8 cellular contexts compared by ENCODE assay signal in genomic region chr1:109427171-109427467, GRCh38. TPM values are rescaled to one million over a fixed set of nuclear protein-coding genes. Genes with fewer than 3 reads are reported as not detected.
A peak's percentile ranks its signal among the peaks of the same experiment; 100 is the strongest.
DNase-seq lines count a peak whose midpoint lies in the region; ATAC-seq, FAIRE-seq and TF ChIP-seq lines count a peak whose summit lies in the region.

No MANE protein-coding gene starts in this region.

- intact Hi-C loops in heart left ventricle (cut with DNase I), result loop anchor here in 9 of 10 donors (5.0 kb wide), 5 partner anchors 40 to 105 kb away; partner anchors contain the start of genes ATXN7L2 (in 5 of the 9) and SYPL2 (in 1 of the 9)
- intact Hi-C loops in left ventricle myocardium superior (cut with micrococcal nuclease), result no loop called here
- intact Hi-C loops in K562 (cut with micrococcal nuclease), result no loop called here
- intact Hi-C loops in upper lobe of right lung (cut with DNase I), result no loop called here

- in situ Hi-C loops in K562 (cut with MboI), result no loop called here

- no peak for FAIRE-seq in K562 (lab: Jason Lieb, UNC)

- ATAC-seq in heart left ventricle, result no peak
- ATAC-seq in left ventricle myocardium superior, result no peak
- ATAC-seq in K562, result no peak
- no peak for ATAC-seq in lung (ENCODE audit: insufficient read depth, low FRiP score)
- ATAC-seq in upper lobe of right lung, result no peak
- ATAC-seq in HG02678 (IDR thresholded peaks at IDR 0.05; ENCODE audit: unreplicated experiment), result no peak

- no peak for DNase-seq in heart left ventricle
- DNase-seq in left ventricle myocardium superior, result no peak
- peak in 1 of 4 experiments; percentile 23 for DNase-seq in K562 (ENCODE audit: extremely low read depth in 1 of 4, low spot score in 3 of 4)
- DNase-seq in lung (ENCODE audit: low spot score), result no peak
- DNase-seq in upper lobe of right lung, result no peak
- DNase-seq in NCI-H526 (lab: John Stamatoyannopoulos, UW), result no peak
- DNase-seq in AG08395 (ENCODE audit: low spot score), result no peak

- peaks cover 0 to under 1% (median 0%) of the 10 kb centered on the region in 9 donors for H3K36me3 ChIP-seq in heart left ventricle
- H3K36me3 ChIP-seq in K562 (ENCODE audit: control insufficient read depth, insufficient read depth, low read length), result peaks cover 20% of the 10 kb centered on the region
- no peaks in the 10 kb centered on the region for H3K36me3 ChIP-seq in lung (ENCODE audit: control insufficient read depth in 2 of 2, insufficient read depth in 2 of 2, low read length in 2 of 2)
- peaks cover 1% of the 10 kb centered on the region for H3K36me3 ChIP-seq in upper lobe of right lung

- H3K27me3 ChIP-seq in heart left ventricle (no peaks in the 10 kb centered on the region), K562 (ENCODE audit: control insufficient read depth in 2 of 2, insufficient read depth in 2 of 2, low read length in 2 of 2) (no peaks in the 10 kb centered on the region), lung (ENCODE audit: control insufficient read depth, insufficient read depth) (no peaks in the 10 kb centered on the region), upper lobe of right lung (no peaks in the 10 kb centered on the region)

- TF ChIP-seq POLR2A in heart left ventricle (IDR thresholded peaks at IDR 0.05) (no peak), K562 (conservative IDR thresholded peaks at IDR 0.05) (no peak)

- H3K79me2 ChIP-seq in K562 (ENCODE audit: control insufficient read depth, insufficient read depth, low read length), result peaks cover 54% of the 10 kb centered on the region

- CTCF ChIA-PET in K562 (lab: Yijun Ruan, JAX; ENCODE audit: low intra/inter-chr PET ratio), result interaction anchor here (0.6 to 1.1 kb wide), 2 partner anchors 226 to 558 kb away, joined by 3 to 6 read pairs; partner anchors contain the start of gene AHCYL1

- H3K27ac ChIP-seq in heart left ventricle (peak overlapping the region; percentile 14 to 92 (median 83)), K562 (ENCODE audit: extremely low read depth, low read depth, low read length) (peak overlapping the region; percentile 87; the same call in 2 of the 3 replicates), lung (ENCODE audit: low read depth in 1 of 2, low read length in 1 of 2) (peak overlapping the region; percentile 89 to 92), upper lobe of right lung (peak overlapping the region; percentile 88)

- H3K9me1 ChIP-seq in K562 (ENCODE audit: control insufficient read depth, insufficient read depth, low read length), result no peaks in the 10 kb centered on the region

- BruUV-seq in K562 (replicated peaks; lab: Mats Ljungman, UMichigan), result no TSS peak

- H3K4me3 ChIP-seq in heart left ventricle, result peak overlapping the region; percentile 58 to 96 (median 91)
- peak overlapping the region; percentile 60 for H3K4me3 ChIP-seq in K562
- peak overlapping the region; percentile 40 for H3K4me3 ChIP-seq in lung
- H3K4me3 ChIP-seq in upper lobe of right lung, result peak overlapping the region; percentile 95

- peak overlapping the region; percentile 94 for H3K4me2 ChIP-seq in K562 (ENCODE audit: insufficient read depth, low read length)

- peak overlapping the region; percentile 80 for H2AFZ ChIP-seq in K562 (ENCODE audit: low read depth, low read length)

- POLR2A ChIA-PET in K562 (lab: Yijun Ruan, JAX), result interaction anchor here (0.6 to 1.3 kb wide), 4 partner anchors 9 to 890 kb away, joined by 3 to 5 read pairs (median 4); partner anchors contain the start of gene PSRC1

- no peak for TF ChIP-seq EP300 in K562 (IDR thresholded peaks at IDR 0.05; ENCODE audit: low read length)

- peak overlapping the region in 1 of 2 experiments; percentile 89; a peak in 2 of 4 replicates for H3K9ac ChIP-seq in K562 (ENCODE audit: insufficient read depth in 1 of 2, low read depth in 2 of 2, low read length in 2 of 2)

- TF ChIP-seq CTCF in heart left ventricle (IDR thresholded peaks at IDR 0.05) (no peak), K562 (IDR thresholded peaks at IDR 0.05 in 2 of 3, conservative IDR thresholded peaks at IDR 0.05 in 1 of 3; ENCODE audit: insufficient read depth in 2 of 3, low read depth in 1 of 3, low read length in 3 of 3) (no peak), lung (IDR thresholded peaks at IDR 0.05; ENCODE audit: control extremely low read depth, extremely low read depth) (no peak), upper lobe of right lung (IDR thresholded peaks at IDR 0.05) (no peak)

- 8 to 14% (median 13%) methylated on average over 7 of the region's 7 CpGs for WGBS in heart left ventricle, 4 donors
- WGBS in K562 (ENCODE audit: insufficient coverage, low coverage, missing lambda C conversion rate), result 3% methylated on average over 7 of the region's 7 CpGs
- 12 to 13% methylated on average over 7 of the region's 7 CpGs for WGBS in lung, 2 donors

- H3K9me3 ChIP-seq in heart left ventricle (no peaks in the 10 kb centered on the region), K562 (replicated peaks; ENCODE audit: control insufficient read depth, insufficient read depth, low read depth, low read length) (no peaks in the 10 kb centered on the region), lung (ENCODE audit: control insufficient read depth in 2 of 2, insufficient read depth in 1 of 2, low read length in 1 of 2) (no peaks in the 10 kb centered on the region), upper lobe of right lung (no peaks in the 10 kb centered on the region)

- no peak for TF ChIP-seq RAD21 in K562 (CRISPR knock-in tag; conservative IDR thresholded peaks at IDR 0.05 in 1 of 2, IDR thresholded peaks at IDR 0.05 in 1 of 2)

- H4K20me1 ChIP-seq in K562 (replicated peaks; ENCODE audit: control insufficient read depth, insufficient read depth, low read length), result no peaks in the 10 kb centered on the region

- H3K4me1 ChIP-seq in heart left ventricle, result peaks cover 6 to 46% (median 24%) of the 10 kb centered on the region in 12 donors
- peaks cover 18 to 23% of the 10 kb centered on the region in 2 experiments; a peak in 4 of 5 replicates for H3K4me1 ChIP-seq in K562 (replicated peaks in 1 of 2; ENCODE audit: control insufficient read depth in 2 of 2, insufficient read depth in 2 of 2, low read length in 2 of 2)
- H3K4me1 ChIP-seq in lung (ENCODE audit: control insufficient read depth in 2 of 2, insufficient read depth in 2 of 2, low read length in 2 of 2), result peaks cover 4 to 6% of the 10 kb centered on the region in 2 donors
- H3K4me1 ChIP-seq in upper lobe of right lung, result peaks cover 14% of the 10 kb centered on the region

RNA-seq across cellular contexts. Expression of gene PSMA5, which starts 0.9 kb away (rescaled TPM):
- total RNA-seq in heart left ventricle (10 to 100 TPM; 24.3 to 74.9 (median 61.0) TPM), left ventricle myocardium superior (50.8 TPM), K562 (2014; rRNA removed) (77.1 and 82.6 TPM in 2 replicates), K562 (2014; rRNA removed; fragmentation: Illumina TruSeq; extraction: Trizol) (309 and 348 TPM in 2 replicates), K562 (2015; rRNA removed; fragmentation: Illumina TruSeq; extraction: Trizol) (155 and 190 TPM in 2 replicates), K562 (2021) (287 and 302 TPM in 2 replicates), lung (10 to 100 TPM; 33.8 to 93.0 TPM), upper lobe of right lung (67.8 TPM)
- polyA plus RNA-seq in heart left ventricle (10 to 100 TPM; 31.5 to 94.7 TPM), K562 (2011; rRNA removed) (299 and 397 TPM in 2 replicates), K562 (2014; fragmentation: Illumina TruSeq; extraction: Trizol) (246 and 256 TPM in 2 replicates), K562 (2014; fragmentation: Nextera tagmentation; extraction: Ambion mirVana) (100 to 1,000 TPM; 451 to 542 TPM), K562 (2014; rRNA removed) (225 and 273 TPM in 2 replicates), lung (10 to 100 TPM; 57.1 to 86.6 TPM)
- total RNA-seq in K562 (2011; cell fraction: chromatin; rRNA removed; ENCODE audit: low replicate concordance), result 131 and 146 TPM in 2 replicates
- 74.6 and 80.0 TPM in 2 replicates for total RNA-seq in K562 (2011; cell fraction: nucleolus; rRNA removed)
- 126 and 145 TPM in 2 replicates for total RNA-seq in K562 (2011; cell fraction: nucleoplasm; rRNA removed)
- polyA plus RNA-seq in K562 (2011; cell fraction: cytosol; rRNA removed), result 168 and 244 TPM in 2 replicates
- 74.2 and 128 TPM in 2 replicates for polyA plus RNA-seq in K562 (2011; cell fraction: nucleus; rRNA removed)
- polyA plus RNA-seq in K562 (2012), result 169 and 249 TPM in 2 replicates
- 238 and 288 TPM in 2 replicates for polyA minus RNA-seq in K562 (2011; rRNA and poly(A)+ RNA removed)
- polyA minus RNA-seq in K562 (2011; cell fraction: cytosol; rRNA and poly(A)+ RNA removed), result 104 and 136 TPM in 2 replicates
- polyA minus RNA-seq in K562 (2011; cell fraction: nucleus; rRNA and poly(A)+ RNA removed), result 40.0 and 62.9 TPM in 2 replicates

RNA-seq across cellular contexts. Expression of gene SORT1, which starts 29.4 kb away (rescaled TPM):
- total RNA-seq in heart left ventricle (100 to 1,000 TPM in 7 of 9 donors, 10 to 100 TPM in 2; 75.5 to 346 (median 165) TPM), left ventricle myocardium superior (117 TPM), K562 (2014; rRNA removed) (35.5 and 41.4 TPM in 2 replicates), K562 (2014; rRNA removed; fragmentation: Illumina TruSeq; extraction: Trizol) (91.0 and 110 TPM in 2 replicates), K562 (2015; rRNA removed; fragmentation: Illumina TruSeq; extraction: Trizol) (88.2 and 96.9 TPM in 2 replicates), K562 (2021) (110 and 112 TPM in 2 replicates), lung (100 to 1,000 TPM in 1 of 2 donors, 10 to 100 TPM in 1; 61.7 to 135 TPM), upper lobe of right lung (183 TPM)
- polyA plus RNA-seq in heart left ventricle (100 to 1,000 TPM in 1 of 2 donors, 10 to 100 TPM in 1; 36.9 to 133 TPM), K562 (2011; rRNA removed) (78.2 and 92.1 TPM in 2 replicates), K562 (2014; fragmentation: Illumina TruSeq; extraction: Trizol) (65.0 and 68.2 TPM in 2 replicates), K562 (2014; fragmentation: Nextera tagmentation; extraction: Ambion mirVana) (10 to 100 TPM; 27.4 to 33.3 TPM), K562 (2014; rRNA removed) (41.4 and 43.4 TPM in 2 replicates), lung (10 to 100 TPM; 39.0 to 53.1 TPM)
- total RNA-seq in K562 (2011; cell fraction: chromatin; rRNA removed; ENCODE audit: low replicate concordance), result 326 and 417 TPM in 2 replicates
- 241 and 283 TPM in 2 replicates for total RNA-seq in K562 (2011; cell fraction: nucleolus; rRNA removed)
- total RNA-seq in K562 (2011; cell fraction: nucleoplasm; rRNA removed), result 391 and 568 TPM in 2 replicates
- polyA plus RNA-seq in K562 (2011; cell fraction: cytosol; rRNA removed), result 40.5 and 54.0 TPM in 2 replicates
- polyA plus RNA-seq in K562 (2011; cell fraction: nucleus; rRNA removed), result 57.9 and 62.0 TPM in 2 replicates
- 50.8 and 57.3 TPM in 2 replicates for polyA plus RNA-seq in K562 (2012)
- 227 and 260 TPM in 2 replicates for polyA minus RNA-seq in K562 (2011; rRNA and poly(A)+ RNA removed)
- polyA minus RNA-seq in K562 (2011; cell fraction: cytosol; rRNA and poly(A)+ RNA removed), result 87.5 and 90.6 TPM in 2 replicates
- polyA minus RNA-seq in K562 (2011; cell fraction: nucleus; rRNA and poly(A)+ RNA removed), result 98.4 and 138 TPM in 2 replicates

RNA-seq across cellular contexts. Expression of gene SYPL2, which starts 39.2 kb away (rescaled TPM):
- total RNA-seq in heart left ventricle, result 10 to 100 TPM; 11.3 to 39.7 (median 25.4) TPM
- 10 to 100 TPM; 14.7 to 36.3 TPM for polyA plus RNA-seq in heart left ventricle
- 30.4 TPM for total RNA-seq in left ventricle myocardium superior
- 0.19 and 0.21 TPM in 2 replicates for total RNA-seq in K562 (2011; cell fraction: chromatin; rRNA removed; ENCODE audit: low replicate concordance)
- total RNA-seq in K562 (2011; cell fraction: nucleolus; rRNA removed), result 0.17 TPM in 1 of 2 replicates, not detected in the other
- 0.15 and 0.46 TPM in 2 replicates for total RNA-seq in K562 (2011; cell fraction: nucleoplasm; rRNA removed)
- total RNA-seq in K562 (2014; rRNA removed), result 0.04 and 0.05 TPM in 2 replicates
- total RNA-seq in K562 (2014; rRNA removed; fragmentation: Illumina TruSeq; extraction: Trizol), result 0.03 TPM in 1 of 2 replicates, not detected in the other
- 0.07 and 0.08 TPM in 2 replicates for total RNA-seq in K562 (2015; rRNA removed; fragmentation: Illumina TruSeq; extraction: Trizol)
- 0.20 and 0.22 TPM in 2 replicates for total RNA-seq in K562 (2021)
- polyA plus RNA-seq in K562 (2011; rRNA removed), result 0.03 TPM in 2 replicates
- polyA plus RNA-seq in K562 (2011; cell fraction: cytosol; rRNA removed), result 0.06 and 0.07 TPM in 2 replicates
- 0.08 and 0.24 TPM in 2 replicates for polyA plus RNA-seq in K562 (2011; cell fraction: nucleus; rRNA removed)
- polyA plus RNA-seq in K562 (2012), result 0.04 and 0.13 TPM in 2 replicates
- 0.12 and 0.35 TPM in 2 replicates for polyA plus RNA-seq in K562 (2014; fragmentation: Illumina TruSeq; extraction: Trizol)
- polyA plus RNA-seq in K562 (2014; fragmentation: Nextera tagmentation; extraction: Ambion mirVana), result under 1 TPM in 1 of 2 experiments, not detected in 1; 0.03 TPM
- polyA plus RNA-seq in K562 (2014; rRNA removed), result 0.20 and 0.31 TPM in 2 replicates
- polyA minus RNA-seq in K562 (2011; rRNA and poly(A)+ RNA removed), result 0.03 and 0.11 TPM in 2 replicates
- not detected in 2 replicates for polyA minus RNA-seq in K562 (2011; cell fraction: cytosol; rRNA and poly(A)+ RNA removed)
- polyA minus RNA-seq in K562 (2011; cell fraction: nucleus; rRNA and poly(A)+ RNA removed), result not detected in 2 replicates
- 1 to 10 TPM in 1 of 2 donors, under 1 TPM in 1; 0.31 to 1.4 TPM for total RNA-seq in lung
- polyA plus RNA-seq in lung, result 1 to 10 TPM in 1 of 2 donors, under 1 TPM in 1; 0.81 to 1.3 TPM
- 3.1 TPM for total RNA-seq in upper lobe of right lung

RNA-seq across cellular contexts. Expression of gene ATXN7L2, which starts 56.6 kb away (rescaled TPM):
- total RNA-seq in heart left ventricle, result 1 to 10 TPM; 1.2 to 2.8 (median 2.1) TPM
- polyA plus RNA-seq in heart left ventricle, result 1 to 10 TPM; 2.0 to 3.8 TPM
- 3.4 TPM for total RNA-seq in left ventricle myocardium superior
- 13.4 and 39.5 TPM in 2 replicates for total RNA-seq in K562 (2011; cell fraction: chromatin; rRNA removed; ENCODE audit: low replicate concordance)
- total RNA-seq in K562 (2011; cell fraction: nucleolus; rRNA removed), result 28.8 and 32.7 TPM in 2 replicates
- total RNA-seq in K562 (2011; cell fraction: nucleoplasm; rRNA removed), result 14.5 and 23.4 TPM in 2 replicates
- total RNA-seq in K562 (2014; rRNA removed), result 6.3 and 10.4 TPM in 2 replicates
- 1.9 and 2.3 TPM in 2 replicates for total RNA-seq in K562 (2014; rRNA removed; fragmentation: Illumina TruSeq; extraction: Trizol)
- 4.4 and 5.8 TPM in 2 replicates for total RNA-seq in K562 (2015; rRNA removed; fragmentation: Illumina TruSeq; extraction: Trizol)
- total RNA-seq in K562 (2021), result 9.4 and 10.0 TPM in 2 replicates
- polyA plus RNA-seq in K562 (2011; rRNA removed), result 3.1 and 5.9 TPM in 2 replicates
- polyA plus RNA-seq in K562 (2011; cell fraction: cytosol; rRNA removed), result 4.0 and 11.5 TPM in 2 replicates
- polyA plus RNA-seq in K562 (2011; cell fraction: nucleus; rRNA removed), result 23.4 and 48.0 TPM in 2 replicates
- polyA plus RNA-seq in K562 (2012), result 5.9 and 6.8 TPM in 2 replicates
- 7.1 and 8.5 TPM in 2 replicates for polyA plus RNA-seq in K562 (2014; fragmentation: Illumina TruSeq; extraction: Trizol)
- under 1 TPM; 0.21 to 0.56 TPM for polyA plus RNA-seq in K562 (2014; fragmentation: Nextera tagmentation; extraction: Ambion mirVana)
- polyA plus RNA-seq in K562 (2014; rRNA removed), result 10.4 and 11.1 TPM in 2 replicates
- 2.4 and 3.5 TPM in 2 replicates for polyA minus RNA-seq in K562 (2011; rRNA and poly(A)+ RNA removed)
- polyA minus RNA-seq in K562 (2011; cell fraction: cytosol; rRNA and poly(A)+ RNA removed), result 2.6 and 4.1 TPM in 2 replicates
- polyA minus RNA-seq in K562 (2011; cell fraction: nucleus; rRNA and poly(A)+ RNA removed), result 13.1 and 13.6 TPM in 2 replicates
- 1 to 10 TPM; 2.6 to 4.5 TPM for total RNA-seq in lung
- 1 to 10 TPM; 4.2 to 6.0 TPM for polyA plus RNA-seq in lung
- total RNA-seq in upper lobe of right lung, result 4.6 TPM

Comparison
In these comparisons a context has a peak if more than half of its experiments do, and no peak if none do; other contexts are left out.
1. intact Hi-C loops: an anchor here in heart left ventricle (5.0 kb wide); none called in left ventricle myocardium superior, K562 and upper lobe of right lung.
2. H3K4me3 ChIP-seq: peak in every context shown above with its lines; median percentile 95 in upper lobe of right lung; 91 in heart left ventricle; 60 in K562; 40 in lung.